Comparison of ENCODE assay signal across 28 cellular contexts in the genomic region with DNA sequence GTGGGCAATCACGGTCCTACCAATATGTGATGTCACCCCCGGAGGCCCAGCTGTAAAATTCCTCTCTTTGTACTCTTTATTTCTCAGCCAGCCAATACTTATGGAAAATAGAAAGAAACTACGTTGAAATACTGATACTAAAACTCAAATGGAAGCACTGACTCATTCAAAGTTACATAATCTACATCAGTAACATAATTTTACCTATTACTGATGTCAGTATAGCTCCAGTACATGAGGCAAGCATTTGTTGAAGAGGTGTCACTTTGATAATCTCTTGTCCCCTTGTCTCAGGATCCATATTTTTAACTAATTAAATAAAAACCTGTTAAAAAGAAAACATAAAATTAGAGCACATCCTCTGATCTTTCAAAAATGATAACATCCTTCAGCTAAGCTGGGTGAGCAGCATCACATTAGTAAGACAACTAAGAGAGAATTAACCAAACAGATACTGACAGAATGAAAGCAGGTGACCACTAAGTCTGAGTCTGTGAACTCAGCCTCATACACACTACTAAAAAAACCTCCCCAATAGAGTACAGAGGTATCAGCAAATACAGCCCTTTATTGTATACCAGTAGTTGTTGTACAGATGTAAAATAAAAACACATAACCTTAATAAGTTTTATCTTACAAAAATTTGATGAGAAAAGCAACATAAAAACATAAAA. TPM values are rescaled to one million over a fixed set of nuclear protein-coding genes. Genes with fewer than 3 reads are reported as not detected.
DNase-seq lines count a peak whose midpoint lies in the region; ATAC-seq and TF ChIP-seq lines count a peak whose summit lies in the region.
"Had no signal": no experiment of that assay in that cellular context is flagged by ENCODE, and none has a peak within 500 bp of the region (broad histone marks: within the 10 kb centered on the region; RNA-seq: fewer than 3 reads in every experiment).

No MANE protein-coding gene starts in this region.

- no peaks in the 10 kb centered on the region for H3K9me3 ChIP-seq in CD8-positive, alpha-beta T cell (ENCODE audit: low read length)
- H3K9me3 ChIP-seq: right lobe of liver, uterus had no signal

- no peak overlapping the region for H3K4me3 ChIP-seq in CD8-positive, alpha-beta T cell (ENCODE audit: low read depth, low read length)
- H3K4me3 ChIP-seq: coronary artery, heart right ventricle, right lobe of liver, uterus had no signal

- no peaks in the 10 kb centered on the region for H3K27me3 Mint-ChIP-seq in activated CD4-positive, alpha-beta T cell treated with anti-CD3 and anti-CD28 coated beads for 36 hours
- H3K27me3 Mint-ChIP-seq in CD8-positive, alpha-beta T cell (ENCODE audit: low read depth): no peaks in the 10 kb centered on the region
- no peaks in the 10 kb centered on the region for H3K27me3 Mint-ChIP-seq in activated T-helper 17 cell treated with anti-CD3 and anti-CD28 coated beads, Interleukin-2, amount 50 U/mL, for 72 hours
- no peaks in the 10 kb centered on the region for H3K27me3 Mint-ChIP-seq in nephron progenitor cell (ENCODE audit: low read depth, poor library complexity)
- H3K27me3 Mint-ChIP-seq: stimulated activated memory B cell treated with anti-CD40 and anti-IgM and Interleukin-4, amounts not matched to agents 10 μg/mL and 1 μg/mL and 100 μg/mL, for 72 hours had no signal

- no peaks in the 10 kb centered on the region for H3K36me3 ChIP-seq in CD8-positive, alpha-beta T cell (ENCODE audit: insufficient read depth, low read length)
- H3K36me3 ChIP-seq: uterus had no signal

- H3K36me3 Mint-ChIP-seq in activated CD4-positive, alpha-beta T cell treated with anti-CD3 and anti-CD28 coated beads for 36 hours (ENCODE audit: low read depth): peaks cover 41% of the 10 kb centered on the region
- H3K36me3 Mint-ChIP-seq in CD8-positive, alpha-beta T cell: peaks cover 50% of the 10 kb centered on the region
- H3K36me3 Mint-ChIP-seq in activated T-helper 17 cell treated with anti-CD3 and anti-CD28 coated beads, Interleukin-2, amount 50 U/mL, for 72 hours (ENCODE audit: low read depth): peaks cover 62% of the 10 kb centered on the region
- H3K36me3 Mint-ChIP-seq in nephron progenitor cell (ENCODE audit: low read depth): peaks cover 81% of the 10 kb centered on the region

- H3K4me1 Mint-ChIP-seq in activated CD4-positive, alpha-beta T cell treated with anti-CD3 and anti-CD28 coated beads for 36 hours: peaks cover 10% of the 10 kb centered on the region
- H3K4me1 Mint-ChIP-seq in CD8-positive, alpha-beta T cell (ENCODE audit: low read depth): peaks cover 9% of the 10 kb centered on the region
- peaks cover 6% of the 10 kb centered on the region for H3K4me1 Mint-ChIP-seq in activated T-helper 17 cell treated with anti-CD3 and anti-CD28 coated beads, Interleukin-2, amount 50 U/mL, for 72 hours
- H3K4me1 Mint-ChIP-seq in nephron progenitor cell: no peaks in the 10 kb centered on the region

- no peak for DNase-seq in activated CD4-positive, alpha-beta T cell treated with anti-CD3 and anti-CD28 coated beads for 36 hours
- no peak for DNase-seq in activated CD4-positive, alpha-beta T cell treated with anti-CD3 and anti-CD28 coated beads, Interleukin-2, amount 50 U/mL, for 1 hour
- no peak for DNase-seq in CD8-positive, alpha-beta T cell
- DNase-seq in nephron progenitor cell: no peak
- DNase-seq in mesenteric fat pad (ENCODE audit: low spot score): no peak
- no peak for DNase-seq in superior temporal gyrus (ENCODE audit: extremely low spot score)
- DNase-seq in EL: no peak
- DNase-seq: activated CD4-positive, alpha-beta T cell treated with anti-CD3 and anti-CD28 coated beads, Interleukin-2, amount 50 U/mL, for 48 hours; aorta; DMS53; foreskin fibroblast; heart right ventricle; Kasumi-1; NCI-H1092; NCI-H187 treated with DMSO at 0.1 percent for 48 hours; NCI-H524 treated with DMSO at 0.1 percent for 48 hours; posterior cingulate gyrus; right lobe of liver; SHP77; stimulated activated CD4-positive, alpha-beta T cell treated with anti-CD3 and anti-CD28 coated beads, Interleukin-4, amount 100 ng/mL, for 24 hours; T-helper 9 cell; uterus; WERI-Rb-1 had no signal

- H3K9me3 Mint-ChIP-seq in activated CD4-positive, alpha-beta T cell treated with anti-CD3 and anti-CD28 coated beads for 36 hours (ENCODE audit: low read depth): no peaks in the 10 kb centered on the region
- H3K9me3 Mint-ChIP-seq in CD8-positive, alpha-beta T cell: no peaks in the 10 kb centered on the region
- H3K9me3 Mint-ChIP-seq in activated T-helper 17 cell treated with anti-CD3 and anti-CD28 coated beads, Interleukin-2, amount 50 U/mL, for 72 hours: no peaks in the 10 kb centered on the region
- H3K9me3 Mint-ChIP-seq in nephron progenitor cell: peaks cover 20% of the 10 kb centered on the region

- no peak overlapping the region for H3K27ac ChIP-seq in CD8-positive, alpha-beta T cell (ENCODE audit: low read depth, low read length)
- H3K27ac ChIP-seq: coronary artery, heart right ventricle, right lobe of liver, uterus, WERI-Rb-1 had no signal

- H3K4me3 Mint-ChIP-seq in activated CD4-positive, alpha-beta T cell treated with anti-CD3 and anti-CD28 coated beads for 36 hours: no peak overlapping the region
- H3K4me3 Mint-ChIP-seq in CD8-positive, alpha-beta T cell: no peak overlapping the region
- H3K4me3 Mint-ChIP-seq in activated T-helper 17 cell treated with anti-CD3 and anti-CD28 coated beads, Interleukin-2, amount 50 U/mL, for 72 hours: peak overlapping the region; percentile 19
- H3K4me3 Mint-ChIP-seq in nephron progenitor cell: no peak overlapping the region
- H3K4me3 Mint-ChIP-seq: stimulated activated memory B cell treated with anti-CD40 and anti-IgM and Interleukin-4, amounts not matched to agents 10 μg/mL and 1 μg/mL and 100 μg/mL, for 72 hours had no signal

- no peaks in the 10 kb centered on the region for H3K27me3 ChIP-seq in CD8-positive, alpha-beta T cell (ENCODE audit: insufficient read depth, low read length)
- H3K27me3 ChIP-seq: heart right ventricle, right lobe of liver, uterus had no signal

- peak overlapping the region; percentile 52 for H3K27ac Mint-ChIP-seq in activated CD4-positive, alpha-beta T cell treated with anti-CD3 and anti-CD28 coated beads for 36 hours
- H3K27ac Mint-ChIP-seq in CD8-positive, alpha-beta T cell: peak overlapping the region; percentile 49
- peak overlapping the region; percentile 80 for H3K27ac Mint-ChIP-seq in activated T-helper 17 cell treated with anti-CD3 and anti-CD28 coated beads, Interleukin-2, amount 50 U/mL, for 72 hours
- H3K27ac Mint-ChIP-seq in nephron progenitor cell: peak overlapping the region; percentile 56
- H3K27ac Mint-ChIP-seq: stimulated activated memory B cell treated with anti-CD40 and anti-IgM and Interleukin-4, amounts not matched to agents 10 μg/mL and 1 μg/mL and 100 μg/mL, for 72 hours had no signal

- no peaks in the 10 kb centered on the region for H3K4me1 ChIP-seq in CD8-positive, alpha-beta T cell (ENCODE audit: insufficient read depth, low read length)
- H3K4me1 ChIP-seq: right lobe of liver, uterus had no signal

- intact Hi-C loops in activated CD4-positive, alpha-beta T cell treated with anti-CD3 and anti-CD28 coated beads for 36 hours (cut with DNase I, micrococcal nuclease): no loop called here
- intact Hi-C loops in CD8-positive, alpha-beta T cell (cut with DNase I, micrococcal nuclease): no loop called here

- peak; percentile 30 for ATAC-seq in activated CD4-positive, alpha-beta T cell treated with anti-CD3 and anti-CD28 coated beads for 36 hours
- ATAC-seq in CD8-positive, alpha-beta T cell: no peak
- ATAC-seq in activated T-helper 17 cell treated with anti-CD3 and anti-CD28 coated beads, Interleukin-2, amount 50 U/mL, for 72 hours (replicated peaks): peak; percentile 56
- ATAC-seq: esophagus mucosa; heart right ventricle; Panc1; right lobe of liver; stimulated activated memory B cell treated with anti-CD40 and anti-IgM and Interleukin-4, amounts not matched to agents 10 μg/mL and 1 μg/mL and 100 μg/mL, for 72 hours had no signal

- POLR2A ChIA-PET in activated CD4-positive, alpha-beta T cell treated with anti-CD3 and anti-CD28 coated beads for 36 hours (lab: Charles Lee): no interaction called here
- POLR2A ChIA-PET in CD8-positive, alpha-beta T cell (lab: Charles Lee): no interaction called here

- CTCF ChIA-PET in activated CD4-positive, alpha-beta T cell treated with anti-CD3 and anti-CD28 coated beads for 36 hours (lab: Charles Lee): no interaction called here
- CTCF ChIA-PET in CD8-positive, alpha-beta T cell (lab: Charles Lee): no interaction called here

- no peak for TF ChIP-seq CTCF in CD8-positive, alpha-beta T cell (IDR thresholded peaks at IDR 0.05)
- no peak for TF ChIP-seq CTCF in nephron progenitor cell (IDR thresholded peaks at IDR 0.05)

RNA-seq across cellular contexts. Expression of a gene that starts 17.6 kb away (rescaled TPM):
- 10 to 100 TPM; 38.0 to 41.9 TPM for total RNA-seq in activated CD4-positive, alpha-beta T cell treated with anti-CD3 and anti-CD28 coated beads for 36 hours
- total RNA-seq in CD8-positive, alpha-beta T cell: 1 to 10 TPM; 6.2 to 6.9 TPM
- 10 to 100 TPM; 45.1 to 47.1 TPM for total RNA-seq in activated T-helper 17 cell treated with anti-CD3 and anti-CD28 coated beads, Interleukin-2, amount 50 U/mL, for 72 hours
- 13.2 TPM for total RNA-seq in mesenteric fat pad

RNA-seq across cellular contexts. Expression of a gene that starts 17.7 kb away (rescaled TPM):
- total RNA-seq in activated CD4-positive, alpha-beta T cell treated with anti-CD3 and anti-CD28 coated beads for 36 hours: 10 to 100 TPM; 68.6 to 86.4 TPM
- total RNA-seq in CD8-positive, alpha-beta T cell: 10 to 100 TPM; 75.6 to 81.6 TPM
- total RNA-seq in activated T-helper 17 cell treated with anti-CD3 and anti-CD28 coated beads, Interleukin-2, amount 50 U/mL, for 72 hours: 10 to 100 TPM; 50.8 to 76.4 TPM
- 9.2 TPM for total RNA-seq in mesenteric fat pad
